ENCODE assay signal across 8 cellular contexts in the genomic region with DNA sequence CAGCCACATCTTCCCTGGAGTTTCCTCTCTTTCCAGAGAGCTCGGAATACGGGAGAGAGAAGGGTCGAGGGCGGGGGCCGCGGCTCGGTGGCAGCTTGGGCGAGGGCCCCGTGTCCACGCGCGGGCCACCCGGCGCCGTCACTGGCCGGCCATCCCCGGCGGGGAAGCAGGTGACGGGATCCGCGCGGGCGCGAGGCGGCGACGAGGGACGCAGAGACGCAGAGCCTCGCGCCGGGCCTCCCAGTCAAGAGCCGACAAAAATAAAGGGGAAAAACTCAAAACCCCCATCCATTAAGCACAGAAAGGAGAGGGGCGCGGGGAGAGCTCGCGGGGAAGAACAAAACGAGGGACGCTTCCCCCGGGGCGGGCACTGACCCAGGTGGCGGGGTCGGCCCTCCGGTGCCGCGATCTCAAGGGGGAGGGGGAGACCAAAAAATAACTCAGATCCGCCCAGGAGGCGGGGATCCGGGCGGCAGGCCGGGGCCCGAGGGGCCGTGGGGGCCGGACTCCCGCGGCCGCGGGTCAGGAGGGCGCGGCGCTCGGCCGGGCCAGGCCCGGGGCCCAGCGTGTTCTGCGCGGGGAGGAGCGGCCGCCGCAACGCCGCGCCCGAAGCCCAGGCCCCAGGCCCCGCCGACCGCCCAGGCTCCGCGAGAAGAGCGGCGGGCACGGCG. TPM values are rescaled to one million over a fixed set of nuclear protein-coding genes. Genes with fewer than 3 reads are reported as not detected.
DNase-seq lines count a peak whose midpoint lies in the region; ATAC-seq and TF ChIP-seq lines count a peak whose summit lies in the region.

No MANE protein-coding gene starts in this region.

- no peaks in the 10 kb centered on the region for H3K27me3 ChIP-seq in AG04450 (ENCODE audit: control insufficient read depth, insufficient read depth, low read length)
- H3K27me3 ChIP-seq in Peyer's patch, result no peaks in the 10 kb centered on the region
- H3K27me3 ChIP-seq in ovary, result no peaks in the 10 kb centered on the region

- H3K9me3 ChIP-seq in AG04450 (ENCODE audit: control insufficient read depth, insufficient read depth, low read length) (no peaks in the 10 kb centered on the region), Peyer's patch (no peaks in the 10 kb centered on the region), ovary (no peaks in the 10 kb centered on the region)

- H3K4me3 ChIP-seq in AG04450 (ENCODE audit: low read depth, low read length), result peak overlapping the region; percentile 82
- H3K4me3 ChIP-seq in Peyer's patch, result peak overlapping the region; percentile 53 to 93 (median 81)
- H3K4me3 ChIP-seq in ovary, result peak overlapping the region; percentile 50

- no peak for DNase-seq in AG04450 (ENCODE audit: low read depth, low spot score)
- DNase-seq in Peyer's patch, result peak; percentile 50 to 76 (median 74)
- DNase-seq in activated naive CD4-positive, alpha-beta T cell (lab: John Stamatoyannopoulos, UW), result peak in 3 of 4 experiments; percentile 16 to 41 (median 38)
- DNase-seq in head of caudate nucleus, result peak in 40 of 42 donors; percentile 24 to 79 (median 62)
- peak; percentile 38 to 75 (median 62) for DNase-seq in ovary
- DNase-seq in ureter (ENCODE audit: low spot score), result peak; percentile 66

- H3K36me3 ChIP-seq in Peyer's patch (peaks cover 0 to 23% (median 0%) of the 10 kb centered on the region in 3 donors), ovary (no peaks in the 10 kb centered on the region)

- peak; percentile 39 for ATAC-seq in GM18868 (IDR thresholded peaks at IDR 0.05; ENCODE audit: unreplicated experiment)
- peak; percentile 38 for ATAC-seq in HG03066 (IDR thresholded peaks at IDR 0.05; ENCODE audit: low read depth, unreplicated experiment)

- intact Hi-C loops in head of caudate nucleus (cut with DNase I) (loop anchor here (2.0 to 5.0 kb wide), 2 partner anchors 61 to 182 kb away; a partner anchor contains a TSS), ovary (cut with DNase I) (loop anchor here in 2 of 4 donors (2.0 to 5.0 kb wide), 2 partner anchors 60 to 181 kb away; a partner anchor contains a TSS)

- CTCF ChIA-PET in AG04450 (lab: Charles Lee), result no interaction called here

- peak overlapping the region; percentile 80 for H3K27ac ChIP-seq in AG04450 (ENCODE audit: low read depth, low read length)
- H3K27ac ChIP-seq in Peyer's patch, result peak overlapping the region; percentile 96 to 99 (median 98)
- H3K27ac ChIP-seq in ovary, result peak overlapping the region; percentile 98

- WGBS in ovary, 3 donors, result 0 to 1% (median 1%) methylated on average over 77 to 83 of the region's 83 CpGs

- no peak for TF ChIP-seq CTCF in AG04450 (IDR thresholded peaks at IDR 0.05; ENCODE audit: low read depth, low read length)
- no peak for TF ChIP-seq CTCF in Peyer's patch (IDR thresholded peaks at IDR 0.05)
- TF ChIP-seq CTCF in ovary (IDR thresholded peaks at IDR 0.05), result no peak

- TF ChIP-seq EP300 in ovary (IDR thresholded peaks at IDR 0.05), result no peak

- TF ChIP-seq POLR2A in Peyer's patch (IDR thresholded peaks at IDR 0.05) (peak in 1 of 2 donors; percentile 4), ovary (IDR thresholded peaks at IDR 0.05) (no peak)

- POLR2A ChIA-PET in AG04450 (lab: Yijun Ruan, JAX), result interaction anchor here (0.6 to 1.2 kb wide), 4 partner anchors 14 to 182 kb away, joined by 4 to 6 read pairs (median 4); a partner anchor contains a TSS

- H3K4me1 ChIP-seq in Peyer's patch (peaks cover 0 to 31% (median 6%) of the 10 kb centered on the region in 4 donors), ovary (ENCODE audit: insufficient read depth) (peaks cover 2% of the 10 kb centered on the region)

RNA-seq across cellular contexts. Expression of a gene that starts 0.7 kb away (rescaled TPM):
- polyA plus RNA-seq in AG04450 (2011; rRNA removed) (12.6 and 17.6 TPM in 2 replicates), ovary (10 to 100 TPM; 24.1 to 55.2 TPM)
- polyA minus RNA-seq in AG04450 (2011; rRNA and poly(A)+ RNA removed), result 8.0 and 13.4 TPM in 2 replicates
- total RNA-seq in Peyer's patch (100 to 1,000 TPM in 2 of 4 donors, 10 to 100 TPM in 2; 22.3 to 127 (median 102) TPM), ovary (10 to 100 TPM; 24.9 to 38.4 (median 32.4) TPM), ureter (27.6 TPM)

RNA-seq across cellular contexts. Expression of a gene that starts 59.8 kb away (rescaled TPM):
- 125 and 154 TPM in 2 replicates for polyA plus RNA-seq in AG04450 (2011; rRNA removed)
- 54.5 and 62.5 TPM in 2 replicates for polyA minus RNA-seq in AG04450 (2011; rRNA and poly(A)+ RNA removed)
- 100 to 1,000 TPM; 104 to 139 (median 122) TPM for total RNA-seq in Peyer's patch
- 100 to 1,000 TPM in 3 of 7 donors, 10 to 100 TPM in 4; 38.6 to 127 (median 94.2) TPM for total RNA-seq in ovary
- 100 to 1,000 TPM in 1 of 2 donors, 10 to 100 TPM in 1; 57.1 to 255 TPM for polyA plus RNA-seq in ovary
- total RNA-seq in ureter, result 157 TPM
